In genomic region chr20:44600301-44600700, GRCh38 we compare ENCODE assay signal across 16 cellular contexts. TPM values are rescaled to one million over a fixed set of nuclear protein-coding genes. Genes with fewer than 3 reads are reported as not detected.
A peak's percentile ranks its signal among the peaks of the same experiment; 100 is the strongest.
DNase-seq lines count a peak whose midpoint lies in the region; ATAC-seq and TF ChIP-seq lines count a peak whose summit lies in the region.
"Had no signal": no experiment of that assay in that cellular context is flagged by ENCODE, and none has a peak within 500 bp of the region (broad histone marks: within the 10 kb centered on the region; RNA-seq: fewer than 3 reads in every experiment).

No MANE protein-coding gene starts in this region.

- peaks cover 13% of the 10 kb centered on the region for H3K4me1 Mint-ChIP-seq in chondrocyte (ENCODE audit: low read depth)
- H3K4me1 Mint-ChIP-seq in naive thymus-derived CD8-positive, alpha-beta T cell = peaks cover 25 to 64% (median 41%) of the 10 kb centered on the region in 4 donors

- peak overlapping the region; percentile 92 for H3K27ac Mint-ChIP-seq in chondrocyte (ENCODE audit: unreplicated experiment)
- peak overlapping the region in 8 of 10 donors; percentile 17 to 87 (median 73) for H3K27ac Mint-ChIP-seq in naive thymus-derived CD8-positive, alpha-beta T cell
- H3K27ac Mint-ChIP-seq: activated naive CD4-positive, alpha-beta T cell treated with anti-CD3 and anti-CD28 coated beads, Interleukin-2, amount 50 U/mL, for 24 hours had no signal

- DNase-seq in SK-N-SH = no peak
- no peak for DNase-seq in chondrocyte (ENCODE audit: low spot score)
- DNase-seq in naive thymus-derived CD8-positive, alpha-beta T cell = no peak
- DNase-seq in thyroid gland = no peak
- DNase-seq in medulla oblongata (ENCODE audit: extremely low spot score) = no peak
- no peak for DNase-seq in DMS153 treated with DMSO at 0.1 percent for 48 hours (lab: John Stamatoyannopoulos, UW; ENCODE audit: unreplicated experiment)
- DNase-seq in NOMO-1 treated with dmso at 0.1 percent for 144 hours (lab: John Stamatoyannopoulos, UW; ENCODE audit: unreplicated experiment) = no peak
- DNase-seq: activated CD8-positive, alpha-beta memory T cell treated with anti-CD3 and anti-CD28 coated beads for 24 hours; NCI-H2171; OCI-M1; stimulated activated CD4-positive, alpha-beta T cell treated with anti-CD3 and anti-CD28 coated beads, Interleukin-4, amount 100 ng/mL, for 24 hours; T1000 had no signal

- H3K9me2 ChIP-seq in SK-N-SH = no peaks in the 10 kb centered on the region

- no peaks in the 10 kb centered on the region for H3K9me3 Mint-ChIP-seq in chondrocyte (ENCODE audit: low read depth)
- H3K9me3 Mint-ChIP-seq in naive thymus-derived CD8-positive, alpha-beta T cell = no peaks in the 10 kb centered on the region
- H3K9me3 Mint-ChIP-seq: activated naive CD4-positive, alpha-beta T cell treated with anti-CD3 and anti-CD28 coated beads, Interleukin-2, amount 50 U/mL, for 24 hours; stimulated activated naive CD8-positive, alpha-beta T cell treated with anti-CD3 and anti-CD28 coated beads, Interleukin-15, Interleukin-2, amounts not matched to agents 100 ng/mL and 50 ng/mL, for 24 hours had no signal

- no peak for TF ChIP-seq EP300 in SK-N-SH (IDR thresholded peaks at IDR 0.05; ENCODE audit: borderline replicate concordance in 1 of 2, low read depth in 1 of 2, low read length in 1 of 2)

- TF ChIP-seq RAD21 in SK-N-SH (IDR thresholded peaks at IDR 0.05; ENCODE audit: low read length) = no peak

- 87% methylated on average over 4 of the region's 4 CpGs for WGBS in SK-N-SH (ENCODE audit: low lambda C conversion rate)
- WGBS in thyroid gland, 2 donors = 91 to 94% methylated on average over 4 of the region's 4 CpGs

- intact Hi-C loops in thyroid gland (cut with DNase I) = loop anchor here (10.0 kb wide), 1 partner anchor 66 kb away; no protein-coding TSS in a partner anchor

- peaks cover 13% of the 10 kb centered on the region for H3F3A ChIP-seq in SK-N-SH (replicated peaks; ENCODE audit: insufficient read depth)

- H3K27ac ChIP-seq in SK-N-SH (ENCODE audit: low read depth in 2 of 2, low read length in 1 of 2) = peak overlapping the region; percentile 31 to 84; a peak in 2 of 4 replicates
- H3K27ac ChIP-seq in thyroid gland = peak overlapping the region; percentile 88 to 99 (median 89)
- H3K27ac ChIP-seq: 22Rv1 had no signal

- peak overlapping the region; percentile 56 for H3K4me2 ChIP-seq in SK-N-SH

- H3K79me2 ChIP-seq in SK-N-SH (ENCODE audit: insufficient read depth) = peaks cover 22% of the 10 kb centered on the region; the same call in 1 of the 2 replicates

- H3K27me3 ChIP-seq in SK-N-SH (ENCODE audit: insufficient read depth) (no peaks in the 10 kb centered on the region), thyroid gland (no peaks in the 10 kb centered on the region)

- no peak for ATAC-seq in SK-N-SH treated with all-trans-retinoic acid at 6 μM for 48 hours
- no peak for ATAC-seq in naive thymus-derived CD8-positive, alpha-beta T cell

- no peaks in the 10 kb centered on the region for H3K9me3 ChIP-seq in SK-N-SH
- no peaks in the 10 kb centered on the region for H3K9me3 ChIP-seq in thyroid gland

- CTCF ChIA-PET in SK-N-SH (lab: Yijun Ruan, JAX) = interaction anchor here (1.2 to 3.8 kb wide), 2 partner anchors 9 to 79 kb away, joined by 3 to 26 read pairs; partner anchors contain the start of gene SERINC3

- TF ChIP-seq POLR2A in thyroid gland (IDR thresholded peaks at IDR 0.05) = no peak

- H3K4me3 ChIP-seq in SK-N-SH (ENCODE audit: low read depth in 2 of 2, low read length in 1 of 2) (no peak overlapping the region), thyroid gland (replicated peaks in 1 of 3) (no peak overlapping the region)

- peaks cover 13 to 46% of the 10 kb centered on the region in 2 experiments for H3K4me1 ChIP-seq in SK-N-SH (ENCODE audit: control insufficient read depth in 1 of 2, insufficient read depth in 2 of 2, low read depth in 1 of 2, low read length in 1 of 2)
- H3K4me1 ChIP-seq in thyroid gland = peaks cover 26 to 58% of the 10 kb centered on the region in 2 donors

- H3K36me3 ChIP-seq in SK-N-SH (replicated peaks in 1 of 2; ENCODE audit: control insufficient read depth in 1 of 2, insufficient read depth in 2 of 2, low read length in 1 of 2) = no peaks in the 10 kb centered on the region
- H3K36me3 ChIP-seq in thyroid gland = no peaks in the 10 kb centered on the region

- H3K36me3 Mint-ChIP-seq in chondrocyte (ENCODE audit: low read depth) = no peaks in the 10 kb centered on the region
- peaks cover 0 to 2% (median under 1%) of the 10 kb centered on the region in 3 donors for H3K36me3 Mint-ChIP-seq in naive thymus-derived CD8-positive, alpha-beta T cell

- no peak overlapping the region for H3K4me3 Mint-ChIP-seq in chondrocyte (ENCODE audit: unreplicated experiment)
- H3K4me3 Mint-ChIP-seq in naive thymus-derived CD8-positive, alpha-beta T cell = peak overlapping the region in 6 of 10 donors; percentile 5 to 75 (median 20)
- H3K4me3 Mint-ChIP-seq: activated naive CD4-positive, alpha-beta T cell treated with anti-CD3 and anti-CD28 coated beads, Interleukin-2, amount 50 U/mL, for 24 hours; stimulated activated naive CD8-positive, alpha-beta T cell treated with anti-CD3 and anti-CD28 coated beads, Interleukin-15, Interleukin-2, amounts not matched to agents 100 ng/mL and 50 ng/mL, for 24 hours had no signal

- H2AFZ ChIP-seq in SK-N-SH (ENCODE audit: low read depth) = no peak overlapping the region

- no peaks in the 10 kb centered on the region for H3K27me3 Mint-ChIP-seq in chondrocyte (ENCODE audit: low read depth)
- H3K27me3 Mint-ChIP-seq in naive thymus-derived CD8-positive, alpha-beta T cell = no peaks in the 10 kb centered on the region
- H3K27me3 Mint-ChIP-seq: activated naive CD4-positive, alpha-beta T cell treated with anti-CD3 and anti-CD28 coated beads, Interleukin-2, amount 50 U/mL, for 24 hours; stimulated activated naive CD8-positive, alpha-beta T cell treated with anti-CD3 and anti-CD28 coated beads, Interleukin-15, Interleukin-2, amounts not matched to agents 100 ng/mL and 50 ng/mL, for 24 hours had no signal

- no peak overlapping the region for H3K9ac ChIP-seq in SK-N-SH

- H4K20me1 ChIP-seq in SK-N-SH (ENCODE audit: insufficient read depth) = no peaks in the 10 kb centered on the region

- POLR2A ChIA-PET in SK-N-SH (lab: Yijun Ruan, JAX) = no interaction called here
- POLR2A ChIA-PET in naive thymus-derived CD8-positive, alpha-beta T cell (lab: Charles Lee) = interaction anchor here (0.6 to 0.7 kb wide), 2 partner anchors 78 to 269 kb away, joined by 3 to 4 read pairs; no protein-coding TSS in a partner anchor

- TF ChIP-seq CTCF in SK-N-SH (IDR thresholded peaks at IDR 0.05) (no peak), chondrocyte (IDR thresholded peaks at IDR 0.05) (no peak), thyroid gland (IDR thresholded peaks at IDR 0.05) (no peak)

TF ChIP-seq in SK-N-SH, 30 proteins besides CTCF, POLR2A, EP300 and RAD21 (continues in another document):
- TF ChIP-seq TAF1 (IDR thresholded peaks at IDR 0.05; ENCODE audit: borderline replicate concordance, low read depth, low read length) (no peak), CHD2 (IDR thresholded peaks at IDR 0.05; ENCODE audit: low read length, partially characterized antibody) (no peak), PBX3 (IDR thresholded peaks at IDR 0.05) (no peak), FOXM1 (IDR thresholded peaks at IDR 0.05; ENCODE audit: low read depth) (no peak), FOXJ3 (CRISPR knock-in tag; IDR thresholded peaks at IDR 0.05) (no peak)

TF ChIP-seq in SK-N-SH treated with all-trans-retinoic acid at 6 μM for 48 hours, 23 proteins besides CTCF, POLR2A, EP300 and RAD21 (continues in another document):
- TF ChIP-seq PATZ1 (CRISPR knock-in tag; IDR thresholded peaks at IDR 0.05; ENCODE audit: borderline replicate concordance) (no peak), ZNF70 (CRISPR knock-in tag; IDR thresholded peaks at IDR 0.05) (no peak), TOX (CRISPR knock-in tag; IDR thresholded peaks at IDR 0.05; ENCODE audit: borderline replicate concordance) (no peak)

RNA-seq across cellular contexts. Expression of gene PKIG, which starts 17.9 kb away (rescaled TPM):
- 63.9 and 92.9 TPM in 2 replicates for polyA plus RNA-seq in SK-N-SH (2012; rRNA removed)
- polyA plus RNA-seq in SK-N-SH (2012; cell fraction: cytosol; rRNA removed) = 67.5 and 78.6 TPM in 2 replicates
- polyA plus RNA-seq in SK-N-SH (2012; cell fraction: nucleus; rRNA removed) = 29.9 and 37.7 TPM in 2 replicates
- 20.3 to 29.3 TPM (median 26.1 TPM) in 3 replicates for total RNA-seq in chondrocyte
- total RNA-seq in naive thymus-derived CD8-positive, alpha-beta T cell = 1 to 10 TPM; 8.2 to 9.0 TPM
- 1 to 10 TPM; 6.1 to 8.1 (median 6.4) TPM for polyA plus RNA-seq in naive thymus-derived CD8-positive, alpha-beta T cell
- 100 to 1,000 TPM; 108 to 145 (median 111) TPM for total RNA-seq in thyroid gland

RNA-seq across cellular contexts. Expression of gene ADA, which starts 51.2 kb away (rescaled TPM):
- 25.7 and 28.3 TPM in 2 replicates for polyA plus RNA-seq in SK-N-SH (2012; rRNA removed)
- polyA plus RNA-seq in SK-N-SH (2012; cell fraction: cytosol; rRNA removed) = 14.9 and 20.7 TPM in 2 replicates
- polyA plus RNA-seq in SK-N-SH (2012; cell fraction: nucleus; rRNA removed) = 50.4 and 63.8 TPM in 2 replicates
- total RNA-seq in chondrocyte = 10.6 to 12.1 TPM (median 11.4 TPM) in 3 replicates
- total RNA-seq in naive thymus-derived CD8-positive, alpha-beta T cell = 10 to 100 TPM; 24.1 to 24.2 TPM
- polyA plus RNA-seq in naive thymus-derived CD8-positive, alpha-beta T cell = 10 to 100 TPM; 31.2 to 47.1 (median 38.2) TPM
- 10 to 100 TPM in 1 of 4 donors, 1 to 10 TPM in 3; 4.0 to 13.9 (median 7.1) TPM for total RNA-seq in thyroid gland
